In the genomic region with DNA sequence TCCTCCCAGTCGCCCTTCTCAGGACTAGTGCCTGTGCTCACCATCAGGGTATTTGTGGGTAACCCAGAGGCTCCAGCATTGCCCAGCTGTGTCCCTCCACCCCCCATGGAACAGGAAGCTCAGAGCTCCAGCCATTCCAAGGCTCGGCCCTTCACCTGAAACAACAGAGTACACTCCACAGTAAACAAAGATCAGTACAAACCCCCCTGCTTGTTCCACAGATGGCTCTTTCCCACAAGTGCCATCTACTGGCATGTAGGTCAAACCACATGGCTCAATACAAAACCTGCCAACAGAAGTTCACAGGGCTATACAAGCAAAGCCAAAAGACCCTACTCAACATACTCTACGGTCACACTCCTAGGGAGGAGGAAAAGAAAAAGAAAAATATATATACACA, we compare ENCODE assay signal across 13 cellular contexts.
A peak's percentile ranks its signal among the peaks of the same experiment; 100 is the strongest.
DNase-seq lines count a peak whose midpoint lies in the region; ATAC-seq lines count a peak whose summit lies in the region.
"Had no signal": no experiment of that assay in that cellular context is flagged by ENCODE, and none has a peak within 500 bp of the region (broad histone marks: within the 10 kb centered on the region; RNA-seq: fewer than 3 reads in every experiment).

No MANE protein-coding gene starts in this region.

- H3K36me3 ChIP-seq in BLaER1, result no peaks in the 10 kb centered on the region
- H3K36me3 ChIP-seq: sigmoid colon had no signal

- H3K9me3 ChIP-seq in BLaER1, result no peaks in the 10 kb centered on the region

- H3K4me2 ChIP-seq in BLaER1, result peak overlapping the region; percentile 36

- no peak overlapping the region for H3K27ac ChIP-seq in BLaER1
- H3K27ac ChIP-seq: sigmoid colon had no signal

- H3K4me3 ChIP-seq in BLaER1, result no peak overlapping the region
- H3K4me3 ChIP-seq: sigmoid colon had no signal

- ATAC-seq in GM21717 (IDR thresholded peaks at IDR 0.05; ENCODE audit: unreplicated experiment) (no peak), HG02938 (IDR thresholded peaks at IDR 0.05; ENCODE audit: unreplicated experiment) (no peak)
- ATAC-seq: Panc1; stimulated activated naive CD8-positive, alpha-beta T cell treated with anti-CD3 and anti-CD28 coated beads, Interleukin-15, Interleukin-2, amounts not matched to agents 100 U/mL and 50 U/mL, for 24 hours had no signal

- peaks cover 9% of the 10 kb centered on the region for H3K4me1 ChIP-seq in BLaER1
- H3K4me1 ChIP-seq: sigmoid colon had no signal

- no peaks in the 10 kb centered on the region for H3K27me3 ChIP-seq in BLaER1
- H3K27me3 ChIP-seq: sigmoid colon had no signal

- DNase-seq in HT-29 (ENCODE audit: low spot score) (peak; percentile 24), NCI-H82 treated with DMSO at 0.1 percent for 48 hours (lab: John Stamatoyannopoulos, UW; ENCODE audit: unreplicated experiment) (peak; percentile 32), dermis blood vessel endothelial cell (peak; percentile 3), NCI-H226 (no peak), NCI-H1694 treated with DMSO at 0.1 percent for 48 hours (lab: John Stamatoyannopoulos, UW) (no peak)
- DNase-seq: activated naive CD4-positive, alpha-beta T cell treated with anti-CD3 and anti-CD28 coated beads for 36 hours; NCI-H146; sigmoid colon; stimulated activated naive CD8-positive, alpha-beta T cell treated with anti-CD3 and anti-CD28 coated beads, Interleukin-15, Interleukin-2, amounts not matched to agents 100 U/mL and 50 U/mL, for 24 hours had no signal

- H3K9ac ChIP-seq in BLaER1, result no peak overlapping the region

- no peaks in the 10 kb centered on the region for H4K20me1 ChIP-seq in BLaER1

Comparison
In these comparisons a context has a peak if more than half of its experiments do, and no peak if none do; other contexts are left out.
1. DNase-seq: peak in HT-29 (single experiment), NCI-H82 treated with DMSO at 0.1 percent for 48 hours (single experiment) and dermis blood vessel endothelial cell (single experiment); none in NCI-H226 (single experiment) and NCI-H1694 treated with DMSO at 0.1 percent for 48 hours (single experiment).